22 cellular contexts compared by ENCODE assay signal in the genomic region with DNA sequence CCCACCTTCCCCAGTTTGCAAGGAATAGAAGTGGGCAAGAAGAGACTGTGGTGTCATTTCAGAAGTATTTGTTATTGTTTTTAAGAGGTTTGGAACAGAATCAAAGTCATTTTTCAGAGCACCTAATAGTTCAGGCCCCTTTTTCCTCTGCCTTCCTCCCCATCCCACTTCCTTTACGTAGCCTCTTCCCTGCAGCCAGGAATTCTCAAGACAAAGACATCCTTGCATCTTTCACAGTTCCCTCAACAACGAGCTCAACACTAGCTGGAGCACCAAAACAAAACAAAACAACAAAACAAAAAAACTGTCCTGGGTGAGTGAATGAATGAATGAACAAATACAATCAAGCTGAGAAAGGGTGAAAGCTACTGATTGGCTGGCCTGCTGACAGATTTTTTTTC. TPM values are rescaled to one million over a fixed set of nuclear protein-coding genes. Genes with fewer than 3 reads are reported as not detected.
DNase-seq lines count a peak whose midpoint lies in the region; ATAC-seq, FAIRE-seq and TF ChIP-seq lines count a peak whose summit lies in the region.
"Had no signal": no experiment of that assay in that cellular context is flagged by ENCODE, and none has a peak within 500 bp of the region (broad histone marks: within the 10 kb centered on the region; RNA-seq: fewer than 3 reads in every experiment).

No MANE protein-coding gene starts in this region.

- TF ChIP-seq EP300 in HepG2 (IDR thresholded peaks at IDR 0.05; ENCODE audit: low read depth in 2 of 2, low read length in 2 of 2) = no peak
- TF ChIP-seq EP300 in HepG2 (CRISPR knock-in tag; IDR thresholded peaks at IDR 0.05; ENCODE audit: borderline replicate concordance) = no peak

- no peaks in the 10 kb centered on the region for H3K36me3 Mint-ChIP-seq in GM23338 (ENCODE audit: low read depth)
- no peaks in the 10 kb centered on the region for H3K36me3 Mint-ChIP-seq in CD4-positive, alpha-beta T cell (ENCODE audit: low read depth)
- H3K36me3 Mint-ChIP-seq: activated naive CD8-positive, alpha-beta T cell treated with anti-CD3 and anti-CD28 coated beads, Interleukin-2, amount 10 ng/mL, durations not matched to agents 7 days and 5 days; CD14-positive monocyte; naive thymus-derived CD4-positive, alpha-beta T cell had no signal

- no peak overlapping the region for H2BK12ac ChIP-seq in neuronal stem cell (ENCODE audit: low read length)

- H3K9me3 ChIP-seq in adrenal gland (replicated peaks in 1 of 3) = no peaks in the 10 kb centered on the region
- no peaks in the 10 kb centered on the region for H3K9me3 ChIP-seq in endothelial cell of umbilical vein (replicated peaks; ENCODE audit: control insufficient read depth, insufficient read depth, low read length)
- H3K9me3 ChIP-seq in neuronal stem cell (replicated peaks in 1 of 2; ENCODE audit: control insufficient read depth in 2 of 2, insufficient read depth in 1 of 2, low read depth in 1 of 2, low read length in 2 of 2) = no peaks in the 10 kb centered on the region
- H3K9me3 ChIP-seq in CD4-positive, alpha-beta T cell (ENCODE audit: control insufficient read depth, low read length) = no peaks in the 10 kb centered on the region
- H3K9me3 ChIP-seq in HepG2 (ENCODE audit: low read length) = no peaks in the 10 kb centered on the region
- H3K9me3 ChIP-seq: testis had no signal

- peak; percentile 46 for FAIRE-seq in endothelial cell of umbilical vein (lab: Jason Lieb, UNC)
- FAIRE-seq in HepG2 (lab: Jason Lieb, UNC) = no peak
- FAIRE-seq: frontal cortex, H54 had no signal

- TF ChIP-seq CTCF in GM23338 (conservative IDR thresholded peaks at IDR 0.05; ENCODE audit: low read depth in 2 of 2) = no peak
- no peak for TF ChIP-seq CTCF in adrenal gland (IDR thresholded peaks at IDR 0.05)
- TF ChIP-seq CTCF in endothelial cell of umbilical vein (IDR thresholded peaks at IDR 0.05; ENCODE audit: extremely low read depth in 1 of 2, insufficient read depth in 1 of 2, low read depth in 1 of 2, low read length in 2 of 2) = no peak
- no peak for TF ChIP-seq CTCF in CD4-positive, alpha-beta T cell (IDR thresholded peaks at IDR 0.05)
- TF ChIP-seq CTCF in HepG2 (CRISPR knock-in tag; IDR thresholded peaks at IDR 0.05) = no peak

- peaks cover 4% of the 10 kb centered on the region for H3K27me3 Mint-ChIP-seq in GM23338 (ENCODE audit: insufficient read depth, low read depth, poor library complexity)
- peaks cover 10% of the 10 kb centered on the region for H3K27me3 Mint-ChIP-seq in CD4-positive, alpha-beta T cell

- WGBS in adrenal gland, 4 donors = 54 to 68% (median 59%) methylated on average over 2 of the region's 2 CpGs
- WGBS in neuronal stem cell (ENCODE audit: extremely low coverage in 2 of 2, insufficient read length in 2 of 2, insufficient replicate concordance in 1 of 2), 2 donors = no CpG with 5 or more reads among the region's 2 CpGs
- WGBS in HepG2 (ENCODE audit: low lambda C conversion rate) = 87% methylated on average over 2 of the region's 2 CpGs

- H3K9me1 ChIP-seq in endothelial cell of umbilical vein (replicated peaks; ENCODE audit: control insufficient read depth, extremely low read depth, insufficient read depth, low read length) = no peaks in the 10 kb centered on the region

- no peaks in the 10 kb centered on the region for H3K9me3 Mint-ChIP-seq in GM23338
- H3K9me3 Mint-ChIP-seq in CD4-positive, alpha-beta T cell = no peaks in the 10 kb centered on the region
- H3K9me3 Mint-ChIP-seq: activated CD4-positive, alpha-beta T cell treated with anti-CD3 and anti-CD28 coated beads, Interleukin-2, amount 10 ng/mL, durations not matched to agents 24 days and 14 days; activated naive CD8-positive, alpha-beta T cell treated with anti-CD3 and anti-CD28 coated beads, Interleukin-2, amount 10 ng/mL, durations not matched to agents 7 days and 5 days; naive thymus-derived CD4-positive, alpha-beta T cell; T-helper 1 cell treated with Interleukin-12 subunit alpha and Interleukin-12 subunit beta and Interleukin-4 antibody, amounts not matched to agents 30 μg/mL and 1 μg/mL, for 36 hours had no signal

- DNase-seq in GM23338 (ENCODE audit: low spot score) (peak; percentile 50), adrenal gland (no peak), endothelial cell of umbilical vein (ENCODE audit: low read depth, low spot score) (peak; percentile 80), neuronal stem cell (ENCODE audit: low spot score) (peak; percentile 66), HuH-7 (ENCODE audit: low spot score) (no peak), SKM-1 (lab: John Stamatoyannopoulos, UW; ENCODE audit: unreplicated experiment) (no peak), HepG2 (ENCODE audit: low spot score) (no peak)
- DNase-seq in CD4-positive, alpha-beta T cell = no peak
- DNase-seq: activated CD4-positive, alpha-beta T cell treated with anti-CD3 and anti-CD28 coated beads, Interleukin-2, amount 10 ng/mL, durations not matched to agents 24 days and 14 days; activated naive CD8-positive, alpha-beta T cell treated with anti-CD3 and anti-CD28 coated beads, Interleukin-2, amount 10 ng/mL, durations not matched to agents 7 days and 5 days; kidney glomerular epithelial cell; naive thymus-derived CD4-positive, alpha-beta T cell; NCI-H2081; NCI-H446 treated with DMSO at 0.1 percent for 48 hours; PC-9; testis had no signal

- peaks cover 27% of the 10 kb centered on the region for H3K4me1 Mint-ChIP-seq in GM23338
- no peaks in the 10 kb centered on the region for H3K4me1 Mint-ChIP-seq in CD4-positive, alpha-beta T cell (ENCODE audit: low read depth)
- H3K4me1 Mint-ChIP-seq: activated CD4-positive, alpha-beta T cell treated with anti-CD3 and anti-CD28 coated beads, Interleukin-2, amount 10 ng/mL, durations not matched to agents 24 days and 14 days; activated naive CD8-positive, alpha-beta T cell treated with anti-CD3 and anti-CD28 coated beads, Interleukin-2, amount 10 ng/mL, durations not matched to agents 7 days and 5 days; CD14-positive monocyte; naive thymus-derived CD4-positive, alpha-beta T cell had no signal

- H4K91ac ChIP-seq in neuronal stem cell (ENCODE audit: low read depth, low read length, poor library complexity) = no peak overlapping the region

- no peaks in the 10 kb centered on the region for H3F3A ChIP-seq in GM23338 (replicated peaks; ENCODE audit: low read depth)

- no peaks in the 10 kb centered on the region for H3K9me2 ChIP-seq in GM23338 (ENCODE audit: insufficient read depth)

- H3K36me3 ChIP-seq in GM23338 (ENCODE audit: insufficient read depth) (no peaks in the 10 kb centered on the region), adrenal gland (replicated peaks in 1 of 2) (no peaks in the 10 kb centered on the region), endothelial cell of umbilical vein (ENCODE audit: control insufficient read depth in 2 of 2, extremely low read depth in 1 of 2, insufficient read depth in 2 of 2, low read length in 2 of 2) (peaks cover 0 to 11% of the 10 kb centered on the region in 2 experiments), neuronal stem cell (replicated peaks in 1 of 2; ENCODE audit: control insufficient read depth in 2 of 2, insufficient read depth in 2 of 2, low read length in 2 of 2) (no peaks in the 10 kb centered on the region), HepG2 (replicated peaks in 1 of 2; ENCODE audit: control insufficient read depth in 1 of 2, insufficient read depth in 2 of 2, low read length in 2 of 2) (no peaks in the 10 kb centered on the region; a peak in 2 of 5 replicates)
- H3K36me3 ChIP-seq: cardiac muscle cell had no signal

- H3K79me2 ChIP-seq in GM23338 (replicated peaks; ENCODE audit: insufficient read depth) (no peaks in the 10 kb centered on the region), endothelial cell of umbilical vein (ENCODE audit: control insufficient read depth, insufficient read depth, low read length) (peaks cover 86% of the 10 kb centered on the region), HepG2 (ENCODE audit: insufficient read depth, low read length) (peaks cover 16% of the 10 kb centered on the region)

- ATAC-seq in GM23338 (peak; percentile 60), HepG2 (no peak)
- ATAC-seq in CD4-positive, alpha-beta T cell (ENCODE audit: poor library complexity) = no peak
- ATAC-seq: naive thymus-derived CD4-positive, alpha-beta T cell had no signal

- POLR2A ChIA-PET in endothelial cell of umbilical vein (lab: Charles Lee) = interaction anchor here (4.3 kb wide), 1 partner anchor 39 kb away, joined by 17 read pairs; no protein-coding TSS in a partner anchor
- POLR2A ChIA-PET in CD4-positive, alpha-beta T cell (lab: Charles Lee) = no interaction called here
- POLR2A ChIA-PET in HepG2 (lab: Yijun Ruan, JAX) = no interaction called here

- no peak for TF ChIP-seq POLR2A in adrenal gland (IDR thresholded peaks at IDR 0.05)
- no peak for TF ChIP-seq POLR2A in endothelial cell of umbilical vein (IDR thresholded peaks at IDR 0.05; ENCODE audit: low read depth, low read length)
- TF ChIP-seq POLR2A in HepG2 (IDR thresholded peaks at IDR 0.05; ENCODE audit: insufficient read depth in 1 of 2, low read depth in 2 of 2, low read length in 2 of 2) = no peak

- intact Hi-C loops in adrenal gland (cut with DNase I) = no loop called here
- intact Hi-C loops in endothelial cell of umbilical vein (cut with micrococcal nuclease) = loop anchor here (1.0 to 10.0 kb wide), 2 partner anchors 38 to 382 kb away; a partner anchor contains a TSS
- intact Hi-C loops in CD4-positive, alpha-beta T cell (cut with DNase I, micrococcal nuclease) = no loop called here
- intact Hi-C loops in HepG2 (cut with micrococcal nuclease; ENCODE audit: unreplicated experiment) = no loop called here

- no peak overlapping the region for H2BK15ac ChIP-seq in neuronal stem cell (ENCODE audit: low read length)

- H2AFZ ChIP-seq in GM23338 (0 out of 2 replicates have a peak overlapping the region, but pooled peaks have one; percentile 0), endothelial cell of umbilical vein (ENCODE audit: low read depth, low read length) (no peak overlapping the region), neuronal stem cell (ENCODE audit: low read length) (no peak overlapping the region), HepG2 (ENCODE audit: low read length) (no peak overlapping the region)
- H2AFZ ChIP-seq: PC-9 had no signal

- H3K4ac ChIP-seq in neuronal stem cell (ENCODE audit: low read length) = no peak overlapping the region

- dilution Hi-C loops in endothelial cell of umbilical vein (cut with MboI; ENCODE audit: extremely low pct_ligation_motif_present, low sequenced_read_pairs) = no loop called here

- no peak overlapping the region for H3K23ac ChIP-seq in neuronal stem cell (ENCODE audit: low read depth, low read length, poor library complexity)

- no TSS peak for BruUV-seq in endothelial cell of umbilical vein (replicated peaks; lab: Mats Ljungman, UMichigan)
- no TSS peak for BruUV-seq in HepG2 (replicated peaks; lab: Mats Ljungman, UMichigan)

- H3K4me2 ChIP-seq in GM23338 = no peak overlapping the region
- peak overlapping the region; percentile 43 for H3K4me2 ChIP-seq in endothelial cell of umbilical vein (ENCODE audit: insufficient read depth, low read length)
- H3K4me2 ChIP-seq in neuronal stem cell (ENCODE audit: insufficient read depth, low read length, poor library complexity, severe bottlenecking) = peak overlapping the region; percentile 28
- no peak overlapping the region for H3K4me2 ChIP-seq in HepG2 (ENCODE audit: low read depth, low read length)
- H3K4me2 ChIP-seq: PC-9 had no signal

- no peak overlapping the region for H3K4me3 Mint-ChIP-seq in GM23338
- H3K4me3 Mint-ChIP-seq in CD4-positive, alpha-beta T cell = no peak overlapping the region
- H3K4me3 Mint-ChIP-seq: activated CD4-positive, alpha-beta T cell treated with anti-CD3 and anti-CD28 coated beads, Interleukin-2, amount 10 ng/mL, durations not matched to agents 24 days and 14 days; activated naive CD8-positive, alpha-beta T cell treated with anti-CD3 and anti-CD28 coated beads, Interleukin-2, amount 10 ng/mL, durations not matched to agents 7 days and 5 days; CD14-positive monocyte; naive thymus-derived CD4-positive, alpha-beta T cell; T-helper 1 cell treated with Interleukin-12 subunit alpha and Interleukin-12 subunit beta and Interleukin-4 antibody, amounts not matched to agents 30 μg/mL and 1 μg/mL, for 36 hours had no signal

- H3K4me1 ChIP-seq in GM23338 (ENCODE audit: insufficient read depth) (peaks cover 4% of the 10 kb centered on the region; the same call in 1 of the 2 replicates), adrenal gland (replicated peaks in 1 of 2) (peaks cover 34 to 66% of the 10 kb centered on the region in 2 donors), endothelial cell of umbilical vein (ENCODE audit: control insufficient read depth, extremely low read depth, insufficient read depth, low read length) (peaks cover 91% of the 10 kb centered on the region), neuronal stem cell (ENCODE audit: control insufficient read depth in 2 of 2, insufficient read depth in 1 of 2, low read depth in 1 of 2, low read length in 2 of 2) (peaks cover 4 to 6% of the 10 kb centered on the region in 2 donors), HepG2 (ENCODE audit: insufficient read depth, low read length) (peaks cover 38% of the 10 kb centered on the region)

- no peaks in the 10 kb centered on the region for H3K27me3 ChIP-seq in GM23338 (ENCODE audit: insufficient read depth)
- H3K27me3 ChIP-seq in adrenal gland = no peaks in the 10 kb centered on the region
- H3K27me3 ChIP-seq in endothelial cell of umbilical vein (ENCODE audit: control insufficient read depth in 2 of 2, insufficient read depth in 2 of 2, low read length in 2 of 2) = no peaks in the 10 kb centered on the region
- H3K27me3 ChIP-seq in neuronal stem cell (ENCODE audit: control insufficient read depth in 3 of 3, insufficient read depth in 3 of 3, low read depth in 1 of 3, low read length in 3 of 3) = no peaks in the 10 kb centered on the region
- peaks cover 3% of the 10 kb centered on the region for H3K27me3 ChIP-seq in CD4-positive, alpha-beta T cell (ENCODE audit: control insufficient read depth, insufficient read depth, low read length)
- H3K27me3 ChIP-seq in HepG2 (ENCODE audit: control insufficient read depth in 1 of 2, insufficient read depth in 2 of 2, low read length in 2 of 2) = no peaks in the 10 kb centered on the region
- H3K27me3 ChIP-seq: cardiac muscle cell, testis had no signal

- no peaks in the 10 kb centered on the region for H3K79me1 ChIP-seq in neuronal stem cell (ENCODE audit: low read depth, low read length)

- H3K9ac ChIP-seq in endothelial cell of umbilical vein (replicated peaks; ENCODE audit: extremely low read depth, insufficient read depth, low read length) (peak overlapping the region; percentile 36), neuronal stem cell (ENCODE audit: low read depth, low read length, poor library complexity) (no peak overlapping the region), HepG2 (ENCODE audit: insufficient read depth, low read depth, low read length) (no peak overlapping the region)

- no peak overlapping the region for H3K14ac ChIP-seq in neuronal stem cell (ENCODE audit: low read length)

- no peak overlapping the region for H3K4me3 ChIP-seq in GM23338
- H3K4me3 ChIP-seq in adrenal gland = no peak overlapping the region
- no peak overlapping the region for H3K4me3 ChIP-seq in endothelial cell of umbilical vein (replicated peaks in 1 of 3; ENCODE audit: insufficient read depth in 1 of 3, low read depth in 1 of 3, low read length in 3 of 3)
- H3K4me3 ChIP-seq in neuronal stem cell (ENCODE audit: low read length in 2 of 2) = no peak overlapping the region
- no peak overlapping the region for H3K4me3 ChIP-seq in HepG2 (replicated peaks in 1 of 3; ENCODE audit: insufficient read depth in 1 of 3, low read depth in 2 of 3, low read length in 3 of 3)
- H3K4me3 ChIP-seq: cardiac muscle cell, PC-9, testis had no signal

- H3K27ac ChIP-seq in GM23338 (ENCODE audit: low read depth) (no peak overlapping the region), adrenal gland (peak overlapping the region in 3 of 5 donors; percentile 43 to 66 (median 49)), endothelial cell of umbilical vein (ENCODE audit: insufficient read depth, low read depth, low read length) (peak overlapping the region; percentile 72), neuronal stem cell (replicated peaks; ENCODE audit: low read length) (peak overlapping the region; percentile 72), HepG2 (ENCODE audit: extremely low read length, insufficient read depth, low read length) (no peak overlapping the region)
- H3K27ac ChIP-seq in CD4-positive, alpha-beta T cell (ENCODE audit: low read depth, low read length) = no peak overlapping the region
- H3K27ac ChIP-seq: cardiac muscle cell, epithelial cell of prostate, PC-9 had no signal

- no peak overlapping the region for H2BK120ac ChIP-seq in neuronal stem cell (ENCODE audit: low read depth, low read length)

- no peak overlapping the region for H3K27ac Mint-ChIP-seq in GM23338
- H3K27ac Mint-ChIP-seq in CD4-positive, alpha-beta T cell = no peak overlapping the region
- H3K27ac Mint-ChIP-seq: activated CD4-positive, alpha-beta T cell treated with anti-CD3 and anti-CD28 coated beads, Interleukin-2, amount 10 ng/mL, durations not matched to agents 24 days and 14 days; activated naive CD8-positive, alpha-beta T cell treated with anti-CD3 and anti-CD28 coated beads, Interleukin-2, amount 10 ng/mL, durations not matched to agents 7 days and 5 days; CD14-positive monocyte; naive thymus-derived CD4-positive, alpha-beta T cell; T-helper 1 cell treated with Interleukin-12 subunit alpha and Interleukin-12 subunit beta and Interleukin-4 antibody, amounts not matched to agents 30 μg/mL and 1 μg/mL, for 36 hours had no signal

- no peak overlapping the region for H2BK5ac ChIP-seq in neuronal stem cell (ENCODE audit: low read length)

- in situ Hi-C loops in HepG2 (cut with HindIII; ENCODE audit: extremely low pct_ligation_motif_present, low pct_unique_long_range_greater_than_20kb) = no loop called here

- H4K20me1 ChIP-seq in GM23338 (replicated peaks; ENCODE audit: insufficient read depth) (no peaks in the 10 kb centered on the region), endothelial cell of umbilical vein (replicated peaks; ENCODE audit: control insufficient read depth, extremely low read depth, insufficient read depth, low read length) (no peaks in the 10 kb centered on the region), HepG2 (ENCODE audit: insufficient read depth, low read length) (no peaks in the 10 kb centered on the region; the same call in 1 of the 2 replicates)

- H2AK5ac ChIP-seq in neuronal stem cell (ENCODE audit: low read depth, low read length) = no peak overlapping the region

- no peak for TF ChIP-seq RAD21 in HepG2 (CRISPR knock-in tag; IDR thresholded peaks at IDR 0.05)

- no peak overlapping the region for H4K8ac ChIP-seq in neuronal stem cell (ENCODE audit: low read depth, low read length)

- CTCF ChIA-PET in endothelial cell of umbilical vein (lab: Charles Lee) (interaction anchor here (0.9 to 2.2 kb wide), 6 partner anchors 16 to 326 kb away, joined by 3 to 8 read pairs (median 6); no protein-coding TSS in a partner anchor), HepG2 (lab: Yijun Ruan, JAX; ENCODE audit: low intra/inter-chr PET ratio, low total read pairs) (no interaction called here)
- CTCF ChIA-PET in CD4-positive, alpha-beta T cell (lab: Charles Lee) = no interaction called here

- H3K18ac ChIP-seq in neuronal stem cell (ENCODE audit: low read length) = no peak overlapping the region

RNA-seq across cellular contexts. Expression of gene PALMD, which starts 7.0 kb away (rescaled TPM):
- not detected in 2 replicates for total RNA-seq in GM23338 (2014; rRNA removed; shearing (Covaris generic))
- not detected in 2 replicates for polyA plus RNA-seq in GM23338 (2016; fragmentation: Nextera tagmentation; extraction: Ambion mirVana)
- 100 to 1,000 TPM in 2 of 8 donors, 10 to 100 TPM in 6; 35.8 to 112 (median 68.3) TPM for total RNA-seq in adrenal gland
- polyA plus RNA-seq in adrenal gland = 100 to 1,000 TPM in 1 of 3 donors, 10 to 100 TPM in 2; 53.6 to 189 (median 67.1) TPM
- 137 and 140 TPM in 2 replicates for total RNA-seq in endothelial cell of umbilical vein
- 40.2 and 52.6 TPM in 2 replicates for polyA plus RNA-seq in endothelial cell of umbilical vein
- polyA plus RNA-seq in endothelial cell of umbilical vein (2011; cell fraction: cytosol; rRNA removed) = 77.1 and 91.5 TPM in 2 replicates
- 207 and 208 TPM in 2 replicates for polyA plus RNA-seq in endothelial cell of umbilical vein (2011; cell fraction: nucleus; rRNA removed)
- 134 and 174 TPM in 2 replicates for polyA plus RNA-seq in endothelial cell of umbilical vein (2012)
- 100 and 108 TPM in 2 replicates for polyA minus RNA-seq in endothelial cell of umbilical vein
- polyA minus RNA-seq in endothelial cell of umbilical vein (2011; cell fraction: cytosol; rRNA and poly(A)+ RNA removed) = 1.3 TPM
- 278 and 328 TPM in 2 replicates for polyA minus RNA-seq in endothelial cell of umbilical vein (2011; cell fraction: nucleus; rRNA and poly(A)+ RNA removed)
- not detected for polyA plus RNA-seq in neuronal stem cell (2013, experiment 1 of 2)
- not detected for polyA plus RNA-seq in neuronal stem cell (2013, experiment 2 of 2)
- not detected for total RNA-seq in CD4-positive, alpha-beta T cell
- 31.1 and 42.0 TPM in 2 replicates for total RNA-seq in HepG2 (2016; rRNA removed; fragmentation: Illumina TruSeq; extraction: Trizol)
- 10.3 and 11.6 TPM in 2 replicates for total RNA-seq in HepG2 (2016; cell fraction: cytosol; rRNA removed; fragmentation: Illumina TruSeq; extraction: Trizol; ENCODE audit: low read depth)
- total RNA-seq in HepG2 (2016; cell fraction: insoluble cytoplasmic fraction; rRNA removed; fragmentation: Illumina TruSeq; extraction: Trizol) = 30.7 and 39.5 TPM in 2 replicates
- total RNA-seq in HepG2 (2016; cell fraction: membrane; rRNA removed; fragmentation: Illumina TruSeq; extraction: Trizol) = 24.2 and 24.3 TPM in 2 replicates
- 26.7 and 29.8 TPM in 2 replicates for total RNA-seq in HepG2 (2016; cell fraction: nucleus; rRNA removed; fragmentation: Illumina TruSeq; extraction: Trizol)
- 4.6 and 5.5 TPM in 2 replicates for polyA plus RNA-seq in HepG2 (2011; rRNA removed)
- 2.7 and 3.8 TPM in 2 replicates for polyA plus RNA-seq in HepG2 (2011; cell fraction: cytosol; rRNA removed)
- polyA plus RNA-seq in HepG2 (2011; cell fraction: nucleus; rRNA removed) = 4.6 and 6.1 TPM in 2 replicates
- polyA plus RNA-seq in HepG2 (2012) = 6.5 and 16.7 TPM in 2 replicates
- polyA plus RNA-seq in HepG2 (2016; cell fraction: cytosol; fragmentation: Illumina TruSeq; extraction: Trizol; ENCODE audit: low read depth) = 6.7 and 7.6 TPM in 2 replicates
- 47.1 and 47.2 TPM in 2 replicates for polyA plus RNA-seq in HepG2 (2016; cell fraction: insoluble cytoplasmic fraction; fragmentation: Illumina TruSeq; extraction: Trizol; ENCODE audit: low read depth)
- 16.3 and 16.4 TPM in 2 replicates for polyA plus RNA-seq in HepG2 (2016; cell fraction: membrane; fragmentation: Illumina TruSeq; extraction: Trizol; ENCODE audit: low read depth)
- 32.5 and 34.5 TPM in 2 replicates for polyA plus RNA-seq in HepG2 (2016; cell fraction: nucleus; fragmentation: Illumina TruSeq; extraction: Trizol; ENCODE audit: insufficient read depth, low read depth)
- polyA minus RNA-seq in HepG2 (2011; rRNA and poly(A)+ RNA removed; ENCODE audit: low replicate concordance) = 1.1 and 7.9 TPM in 2 replicates
- 4.4 and 5.5 TPM in 2 replicates for polyA minus RNA-seq in HepG2 (2011; cell fraction: cytosol; rRNA and poly(A)+ RNA removed)
- 20.3 and 20.6 TPM in 2 replicates for polyA minus RNA-seq in HepG2 (2011; cell fraction: nucleus; rRNA and poly(A)+ RNA removed)
- total RNA-seq: activated CD4-positive, alpha-beta T cell treated with anti-CD3 and anti-CD28 coated beads, Interleukin-2, amount 10 ng/mL, durations not matched to agents 24 days and 14 days; activated naive CD8-positive, alpha-beta T cell treated with anti-CD3 and anti-CD28 coated beads, Interleukin-2, amount 10 ng/mL, durations not matched to agents 7 days and 5 days; naive thymus-derived CD4-positive, alpha-beta T cell had no signal
- polyA plus RNA-seq: CD14-positive monocyte; naive thymus-derived CD4-positive, alpha-beta T cell had no signal

Comparison
In these comparisons a context has a peak if more than half of its experiments do, and no peak if none do; other contexts are left out.
1. DNase-seq: peak in GM23338 (single experiment), endothelial cell of umbilical vein (single experiment) and neuronal stem cell (single experiment); none in adrenal gland (0 of 7), HuH-7 (single experiment), CD4-positive, alpha-beta T cell (0 of 10), SKM-1 (single experiment) and HepG2 (single experiment).
2. H3K27ac ChIP-seq: peak in adrenal gland (3 of 5), endothelial cell of umbilical vein (single experiment) and neuronal stem cell (single experiment); none in GM23338 (single experiment), CD4-positive, alpha-beta T cell (single experiment) and HepG2 (single experiment).
3. H3K4me2 ChIP-seq: peak in endothelial cell of umbilical vein (single experiment) and neuronal stem cell (single experiment); none in GM23338 (single experiment) and HepG2 (single experiment).
4. RNA of gene PALMD, which starts 7.0 kb away (total RNA-seq): 137 to 140 TPM in endothelial cell of umbilical vein, 35.8 to 112 TPM in adrenal gland and 10.3 to 42.0 TPM in HepG2; not detected in GM23338 and not detected in CD4-positive, alpha-beta T cell; every median in the first group is over 10 times any median in the second.